ENCODE assay signal across 8 cellular contexts in the genomic region with DNA sequence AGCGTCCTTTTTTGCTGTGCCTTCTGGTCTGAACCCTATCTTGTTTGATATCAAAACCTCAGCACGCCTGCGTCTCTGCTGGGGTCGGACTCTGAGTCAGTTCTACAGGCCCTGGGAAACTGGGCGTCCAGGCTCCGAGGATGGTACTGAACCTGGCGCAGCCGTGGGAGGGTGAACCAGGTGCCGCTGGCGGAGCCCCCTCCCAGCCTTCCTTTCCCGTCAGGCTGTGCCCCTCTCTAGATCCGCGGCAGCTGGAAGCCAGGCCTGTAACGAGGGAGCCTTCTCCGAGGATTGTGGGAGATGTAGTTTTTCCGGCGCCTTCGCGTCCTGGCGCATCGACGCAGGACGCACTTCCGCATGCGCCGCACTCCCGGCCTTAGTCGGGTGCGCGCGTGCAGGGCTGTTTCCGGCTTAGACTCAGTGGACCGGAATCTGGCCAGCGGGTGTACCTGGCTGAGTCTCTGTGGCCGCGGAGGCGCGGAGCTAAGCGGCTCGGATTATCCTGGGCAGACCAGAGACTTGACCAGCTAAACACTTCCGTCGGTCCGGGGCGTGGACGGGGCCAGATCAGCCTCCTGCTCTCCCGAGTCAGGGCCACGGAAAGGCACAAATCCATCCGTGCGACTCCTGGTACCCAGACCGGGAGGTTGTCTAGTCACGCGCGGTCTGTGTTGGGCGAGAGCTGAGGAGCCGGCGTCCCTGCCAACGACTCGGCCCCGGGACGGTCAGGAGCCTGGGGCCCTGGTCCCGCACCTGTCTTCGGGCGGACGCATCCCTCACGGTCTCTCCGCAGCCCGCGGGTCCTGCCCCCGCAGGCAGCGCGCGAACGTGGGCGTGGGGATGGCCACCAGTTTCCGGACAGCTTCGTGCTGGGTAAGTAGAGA. TPM values are rescaled to one million over a fixed set of nuclear protein-coding genes. Genes with fewer than 3 reads are reported as not detected.
DNase-seq lines count a peak whose midpoint lies in the region; ATAC-seq, FAIRE-seq and TF ChIP-seq lines count a peak whose summit lies in the region.

A gene with protein sequence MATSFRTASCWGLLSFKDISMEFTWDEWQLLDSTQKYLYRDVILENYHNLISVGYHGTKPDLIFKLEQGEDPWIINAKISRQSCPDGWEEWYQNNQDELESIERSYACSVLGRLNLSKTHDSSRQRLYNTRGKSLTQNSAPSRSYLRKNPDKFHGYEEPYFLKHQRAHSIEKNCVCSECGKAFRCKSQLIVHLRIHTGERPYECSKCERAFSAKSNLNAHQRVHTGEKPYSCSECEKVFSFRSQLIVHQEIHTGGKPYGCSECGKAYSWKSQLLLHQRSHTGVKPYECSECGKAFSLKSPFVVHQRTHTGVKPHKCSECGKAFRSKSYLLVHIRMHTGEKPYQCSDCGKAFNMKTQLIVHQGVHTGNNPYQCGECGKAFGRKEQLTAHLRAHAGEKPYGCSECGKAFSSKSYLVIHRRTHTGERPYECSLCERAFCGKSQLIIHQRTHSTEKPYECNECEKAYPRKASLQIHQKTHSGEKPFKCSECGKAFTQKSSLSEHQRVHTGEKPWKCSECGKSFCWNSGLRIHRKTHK (plus strand): TSS at position 367 of the 884 bp plus-strand sequence. CDS start 474 bp downstream, at position 841.

- FAIRE-seq in keratinocyte (lab: Jason Lieb, UNC): peak; percentile 51

- H3K79me2 ChIP-seq in keratinocyte (ENCODE audit: control insufficient read depth, insufficient read depth, low read length): peaks cover 48% of the 10 kb centered on the region

- peak within 1 kb of the TSS; percentile 81 for H3K27ac ChIP-seq in keratinocyte (ENCODE audit: control insufficient read depth, insufficient read depth, low read length)

- peak within 1 kb of the TSS; percentile 98 for H2AFZ ChIP-seq in keratinocyte (ENCODE audit: control insufficient read depth, low read length)

- H3K36me3 ChIP-seq in keratinocyte (ENCODE audit: control insufficient read depth in 2 of 2, extremely low read depth in 1 of 2, insufficient read depth in 2 of 2, low read length in 2 of 2): peaks cover 0 to 2% of the 10 kb centered on the region in 2 experiments

- H3K9me3 ChIP-seq in keratinocyte (ENCODE audit: control insufficient read depth, low read depth, low read length): peaks cover 2% of the 10 kb centered on the region

- H3K9me1 ChIP-seq in keratinocyte (ENCODE audit: control insufficient read depth, extremely low read depth, insufficient read depth, low read length): no peaks in the 10 kb centered on the region

- DNase-seq in AG10803 (ENCODE audit: low read depth): peak; percentile 87
- DNase-seq in NCI-H460 (ENCODE audit: extremely low read depth, low read depth): peak; percentile 90
- DNase-seq in activated CD4-positive, CD25-positive, alpha-beta regulatory T cell treated with anti-CD3 and anti-CD28 coated beads, Interleukin-2, amount 50 U/mL, for 72 hours: peak; percentile 83
- peak; percentile 46 to 85 for DNase-seq in cerebellar nuclear complex (lab: John Stamatoyannopoulos, UW)
- peak; percentile 33 for DNase-seq in keratinocyte (ENCODE audit: low read depth, low spot score)
- DNase-seq in stimulated activated CD4-positive, alpha-beta T cell treated with anti-CD3 and anti-CD28 coated beads, Interleukin-15, amount 100 ng/mL, for 1 hour (ENCODE audit: low read depth in 1 of 2, low spot score in 1 of 2): peak; percentile 72 to 73

- no peaks in the 10 kb centered on the region for H4K20me1 ChIP-seq in keratinocyte (ENCODE audit: control insufficient read depth, extremely low read depth, insufficient read depth, low read length)

- peak; percentile 97 for ATAC-seq in GM19043 (IDR thresholded peaks at IDR 0.05; ENCODE audit: low read depth, unreplicated experiment)
- ATAC-seq in HG03378 (IDR thresholded peaks at IDR 0.05; ENCODE audit: unreplicated experiment): peak; percentile 94

- H3K4me2 ChIP-seq in keratinocyte (ENCODE audit: control insufficient read depth, extremely low read depth, insufficient read depth, low read depth, low read length): peak within 1 kb of the TSS; percentile 95

- H3K27me3 ChIP-seq in keratinocyte (ENCODE audit: control insufficient read depth, extremely low read depth, insufficient read depth, low read length): no peaks in the 10 kb centered on the region

- dilution Hi-C loops in keratinocyte (cut with MboI; ENCODE audit: extremely low pct_ligation_motif_present, low sequenced_read_pairs): no loop called here

- peaks cover 10% of the 10 kb centered on the region for H3K4me1 ChIP-seq in keratinocyte (ENCODE audit: control insufficient read depth, extremely low read depth, insufficient read depth, low read length)

- H3K4me3 ChIP-seq in AG10803 (ENCODE audit: low read length): peak within 1 kb of the TSS; percentile 97
- H3K4me3 ChIP-seq in keratinocyte (ENCODE audit: control insufficient read depth in 2 of 3, extremely low read depth in 1 of 3, insufficient read depth in 2 of 3, low read depth in 1 of 3, low read length in 3 of 3): peak within 1 kb of the TSS; percentile 77 to 98 (median 89)

- TF ChIP-seq CTCF in AG10803 (conservative IDR thresholded peaks at IDR 0.05; ENCODE audit: low read length) (no peak), keratinocyte (optimal IDR thresholded peaks at IDR 0.05 in 1 of 3, IDR thresholded peaks at IDR 0.05 in 1 of 3, conservative IDR thresholded peaks at IDR 0.05 in 1 of 3; ENCODE audit: extremely low read depth in 1 of 3, insufficient read depth in 2 of 3, low read length in 3 of 3) (no peak)

- peak within 1 kb of the TSS; percentile 88 for H3K9ac ChIP-seq in keratinocyte (ENCODE audit: control insufficient read depth, extremely low read depth, insufficient read depth, low read length)

RNA-seq across cellular contexts. Expression of the gene that starts here (rescaled TPM):
- total RNA-seq in NCI-H460 (2014; rRNA removed; shearing (Covaris generic)): 11.5 and 14.4 TPM in 2 replicates
- 29.3 and 30.9 TPM in 2 replicates for polyA plus RNA-seq in NCI-H460 (2014; cell fraction: nucleus; rRNA removed)
- 3.7 to 5.2 TPM (median 4.5 TPM) in 3 replicates for polyA plus RNA-seq in keratinocyte
- polyA plus RNA-seq in keratinocyte (2011; ENCODE audit: low read depth): 4.9 TPM
- polyA plus RNA-seq in keratinocyte (2011; cell fraction: cytosol; rRNA removed): 1.9 and 2.0 TPM in 2 replicates
- polyA plus RNA-seq in keratinocyte (2011; cell fraction: nucleus; rRNA removed): 14.2 and 17.4 TPM in 2 replicates
- 4.0 and 5.8 TPM in 2 replicates for polyA plus RNA-seq in keratinocyte (2012; ENCODE audit: low replicate concordance)
- polyA minus RNA-seq in keratinocyte: 0.89 to 10.7 TPM (median 10.1 TPM) in 3 replicates
- 10.4 TPM for polyA minus RNA-seq in keratinocyte (2011; cell fraction: cytosol; rRNA and poly(A)+ RNA removed)
- 17.7 and 22.5 TPM in 2 replicates for polyA minus RNA-seq in keratinocyte (2011; cell fraction: nucleus; rRNA and poly(A)+ RNA removed)

Comparison
In these comparisons a context has a peak if more than half of its experiments do, and no peak if none do; other contexts are left out.
1. Peak in every context shown above with its lines: DNase-seq, ATAC-seq, H3K4me3 ChIP-seq and H3K27ac ChIP-seq.
2. DNase-seq: peak in every context shown above with its lines; median percentile 90 in NCI-H460; 87 in AG10803; 83 in activated CD4-positive, CD25-positive, alpha-beta regulatory T cell treated with anti-CD3 and anti-CD28 coated beads, Interleukin-2, amount 50 U/mL, for 72 hours; 72 in stimulated activated CD4-positive, alpha-beta T cell treated with anti-CD3 and anti-CD28 coated beads, Interleukin-15, amount 100 ng/mL, for 1 hour; 66 in cerebellar nuclear complex; 33 in keratinocyte.